ENCODE assay signal across 10 cellular contexts in the genomic region with DNA sequence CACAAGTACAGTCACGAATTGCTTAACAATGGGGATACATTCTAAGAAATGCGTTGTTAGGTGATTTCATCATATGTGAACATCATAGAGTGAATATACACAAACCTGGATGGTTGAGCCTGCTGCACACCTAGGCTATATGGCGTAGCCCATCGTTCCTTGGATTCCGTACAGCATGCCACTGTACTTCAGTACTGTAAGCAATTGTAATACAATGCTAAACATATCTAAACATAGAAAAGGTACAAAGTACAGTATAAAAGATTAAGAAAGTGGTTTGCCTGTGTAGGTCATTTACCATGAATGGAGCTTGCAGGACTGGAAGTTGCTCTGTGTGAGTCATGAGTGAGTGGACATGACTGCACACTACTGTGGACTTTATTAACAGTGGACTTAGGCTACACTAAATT.
DNase-seq lines count a peak whose midpoint lies in the region; ATAC-seq and TF ChIP-seq lines count a peak whose summit lies in the region.
"Had no signal": no experiment of that assay in that cellular context is flagged by ENCODE, and none has a peak within 500 bp of the region (broad histone marks: within the 10 kb centered on the region; RNA-seq: fewer than 3 reads in every experiment).

No MANE protein-coding gene starts in this region.

- no peaks in the 10 kb centered on the region for H3K9me3 ChIP-seq in SK-N-SH

- H3K27ac ChIP-seq in SK-N-SH (ENCODE audit: low read depth in 2 of 2, low read length in 1 of 2) = peak overlapping the region in 1 of 2 experiments; percentile 54; a peak in 2 of 4 replicates

- no peak overlapping the region for H3K27ac Mint-ChIP-seq in stimulated activated effector memory CD8-positive, alpha-beta T cell treated with anti-CD3 and anti-CD28 coated beads, Interleukin-12 subunit alpha, Interleukin-12 subunit beta, amount 100 ng/mL, for 72 hours

- no peak overlapping the region for H3K9ac ChIP-seq in SK-N-SH

- no peaks in the 10 kb centered on the region for H3K36me3 Mint-ChIP-seq in stimulated activated effector memory CD8-positive, alpha-beta T cell treated with anti-CD3 and anti-CD28 coated beads, Interleukin-12 subunit alpha, Interleukin-12 subunit beta, amount 100 ng/mL, for 72 hours

- H3K4me1 Mint-ChIP-seq in stimulated activated effector memory CD8-positive, alpha-beta T cell treated with anti-CD3 and anti-CD28 coated beads, Interleukin-12 subunit alpha, Interleukin-12 subunit beta, amount 100 ng/mL, for 72 hours = no peaks in the 10 kb centered on the region

- no peaks in the 10 kb centered on the region for H3K9me3 Mint-ChIP-seq in stimulated activated effector memory CD8-positive, alpha-beta T cell treated with anti-CD3 and anti-CD28 coated beads, Interleukin-12 subunit alpha, Interleukin-12 subunit beta, amount 100 ng/mL, for 72 hours

- peak overlapping the region; percentile 17; the same call in 1 of the 2 replicates for H3K4me2 ChIP-seq in SK-N-SH

- no peak for TF ChIP-seq RAD21 in SK-N-SH (IDR thresholded peaks at IDR 0.05; ENCODE audit: low read length)

- no peak overlapping the region for H3K4me3 Mint-ChIP-seq in stimulated activated effector memory CD8-positive, alpha-beta T cell treated with anti-CD3 and anti-CD28 coated beads, Interleukin-12 subunit alpha, Interleukin-12 subunit beta, amount 100 ng/mL, for 72 hours

- POLR2A ChIA-PET in SK-N-SH (lab: Yijun Ruan, JAX) = no interaction called here

- no peaks in the 10 kb centered on the region for H3K27me3 ChIP-seq in SK-N-SH (ENCODE audit: insufficient read depth)

- H3K4me3 ChIP-seq in SK-N-SH (ENCODE audit: low read depth in 2 of 2, low read length in 1 of 2) (no peak overlapping the region), skeletal muscle cell (ENCODE audit: low read depth, low read length) (no peak overlapping the region)

- H3K36me3 ChIP-seq in SK-N-SH (replicated peaks in 1 of 2; ENCODE audit: control insufficient read depth in 1 of 2, insufficient read depth in 2 of 2, low read length in 1 of 2) = no peaks in the 10 kb centered on the region

- H2AFZ ChIP-seq in SK-N-SH (ENCODE audit: low read depth) = no peak overlapping the region

- TF ChIP-seq EP300 in SK-N-SH (IDR thresholded peaks at IDR 0.05; ENCODE audit: borderline replicate concordance in 1 of 2, low read depth in 1 of 2, low read length in 1 of 2) = no peak

- H4K20me1 ChIP-seq in SK-N-SH (ENCODE audit: insufficient read depth) = no peaks in the 10 kb centered on the region

- H3K9me2 ChIP-seq in SK-N-SH = no peaks in the 10 kb centered on the region

- WGBS in SK-N-SH (ENCODE audit: low lambda C conversion rate) = 73% methylated on average over 5 of the region's 5 CpGs

- CTCF ChIA-PET in SK-N-SH (lab: Yijun Ruan, JAX) = interaction anchor here (1.1 to 1.6 kb wide), 2 partner anchors 244 to 305 kb away, joined by 3 to 4 read pairs; no protein-coding TSS in a partner anchor

- peaks cover 36% of the 10 kb centered on the region for H3F3A ChIP-seq in SK-N-SH (replicated peaks; ENCODE audit: insufficient read depth)

- no peak for TF ChIP-seq CTCF in SK-N-SH (IDR thresholded peaks at IDR 0.05)

- H3K4me1 ChIP-seq in SK-N-SH (ENCODE audit: control insufficient read depth in 1 of 2, insufficient read depth in 2 of 2, low read depth in 1 of 2, low read length in 1 of 2) = peaks cover 41 to 45% of the 10 kb centered on the region in 2 experiments

- 0 out of 2 replicates have a peak, but pooled peaks cover 2% of the 10 kb centered on the region for H3K79me2 ChIP-seq in SK-N-SH (ENCODE audit: insufficient read depth)

- ATAC-seq in stimulated activated effector memory CD8-positive, alpha-beta T cell treated with anti-CD3 and anti-CD28 coated beads, Interleukin-12 subunit alpha, Interleukin-12 subunit beta, amount 100 ng/mL, for 72 hours = no peak

- peak; percentile 56 for DNase-seq in HS-27A (ENCODE audit: low read depth)
- no peak for DNase-seq in SK-N-SH
- peak; percentile 79 for DNase-seq in fibroblast of peridontal ligament (ENCODE audit: extremely low read depth)
- DNase-seq in skeletal muscle cell (ENCODE audit: low read depth) = peak; percentile 65
- DNase-seq in stimulated activated effector memory CD8-positive, alpha-beta T cell treated with anti-CD3 and anti-CD28 coated beads, Interleukin-12 subunit alpha, Interleukin-12 subunit beta, amount 100 ng/mL, for 72 hours (ENCODE audit: low spot score in 2 of 2) = no peak
- DNase-seq in NCI-H82 treated with DMSO at 0.1 percent for 48 hours (lab: John Stamatoyannopoulos, UW; ENCODE audit: unreplicated experiment) = no peak
- DNase-seq in NCI-H187 treated with DMSO at 0.1 percent for 48 hours (lab: John Stamatoyannopoulos, UW) = no peak
- DNase-seq: activated CD8-positive, alpha-beta memory T cell treated with anti-CD3 and anti-CD28 coated beads, Interleukin-2, amount 50 U/mL, for 48 hours; caudate nucleus; NCI-H2029 had no signal

TF ChIP-seq in SK-N-SH, 30 proteins besides CTCF, POLR2A, EP300 and RAD21:
- TF ChIP-seq SMC3 (IDR thresholded peaks at IDR 0.05; ENCODE audit: low read depth, low read length) (no peak), TEAD4 (IDR thresholded peaks at IDR 0.05; ENCODE audit: borderline replicate concordance, insufficient read depth) (no peak), NFIC (IDR thresholded peaks at IDR 0.05; ENCODE audit: borderline replicate concordance) (no peak; the same call in 1 of the 2 replicates), JUND (IDR thresholded peaks at IDR 0.05) (peak; percentile 73), RCOR1 (IDR thresholded peaks at IDR 0.05; ENCODE audit: low read length) (no peak), IRF3 (IDR thresholded peaks at IDR 0.05; ENCODE audit: low read depth, low read length) (no peak), FOSL2 (IDR thresholded peaks at IDR 0.05; ENCODE audit: borderline replicate concordance, low read depth) (peak; percentile 88), NRF1 (IDR thresholded peaks at IDR 0.05; ENCODE audit: low read depth, low read length) (no peak), TCF12 (IDR thresholded peaks at IDR 0.05) (0 out of 2 replicates have a peak, but pooled peaks have one; percentile 32)
- TF ChIP-seq, protein P1, sequence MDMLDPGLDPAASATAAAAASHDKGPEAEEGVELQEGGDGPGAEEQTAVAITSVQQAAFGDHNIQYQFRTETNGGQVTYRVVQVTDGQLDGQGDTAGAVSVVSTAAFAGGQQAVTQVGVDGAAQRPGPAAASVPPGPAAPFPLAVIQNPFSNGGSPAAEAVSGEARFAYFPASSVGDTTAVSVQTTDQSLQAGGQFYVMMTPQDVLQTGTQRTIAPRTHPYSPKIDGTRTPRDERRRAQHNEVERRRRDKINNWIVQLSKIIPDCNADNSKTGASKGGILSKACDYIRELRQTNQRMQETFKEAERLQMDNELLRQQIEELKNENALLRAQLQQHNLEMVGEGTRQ (IDR thresholded peaks at IDR 0.05; ENCODE audit: borderline replicate concordance, low read depth, low read length) = no peak

Comparison
In these comparisons a context has a peak if more than half of its experiments do, and no peak if none do; other contexts are left out.
1. DNase-seq: peak in HS-27A (single experiment), fibroblast of peridontal ligament (single experiment) and skeletal muscle cell (single experiment); none in SK-N-SH (single experiment), stimulated activated effector memory CD8-positive, alpha-beta T cell treated with anti-CD3 and anti-CD28 coated beads, Interleukin-12 subunit alpha, Interleukin-12 subunit beta, amount 100 ng/mL, for 72 hours (0 of 2), NCI-H82 treated with DMSO at 0.1 percent for 48 hours (single experiment) and NCI-H187 treated with DMSO at 0.1 percent for 48 hours (single experiment).